In the genomic region with DNA sequence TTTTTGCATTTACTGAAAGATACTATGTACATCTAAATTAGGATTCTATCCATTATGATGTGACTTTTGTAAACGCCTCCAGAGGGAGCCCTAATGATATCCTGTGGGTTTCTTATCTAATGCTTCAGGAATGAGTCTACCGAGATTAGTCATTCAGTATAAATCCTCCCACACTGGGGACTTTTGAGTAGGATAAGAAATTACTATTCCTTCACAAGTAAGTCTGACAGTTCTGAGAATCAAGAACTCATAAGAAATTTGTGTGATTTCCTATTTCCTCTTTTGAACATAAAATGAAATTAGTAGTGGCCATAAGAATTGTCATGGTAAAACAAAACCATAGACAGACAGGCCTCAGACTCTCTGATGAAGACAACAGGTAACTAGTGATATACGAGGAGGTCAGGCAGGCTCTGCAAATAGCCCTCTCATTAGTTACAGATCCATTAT, we compare ENCODE assay signal across 9 cellular contexts. TPM values are rescaled to one million over a fixed set of nuclear protein-coding genes. Genes with fewer than 3 reads are reported as not detected.
A peak's percentile ranks its signal among the peaks of the same experiment; 100 is the strongest.
DNase-seq lines count a peak whose midpoint lies in the region; ATAC-seq and TF ChIP-seq lines count a peak whose summit lies in the region.
"Had no signal": no experiment of that assay in that cellular context is flagged by ENCODE, and none has a peak within 500 bp of the region (broad histone marks: within the 10 kb centered on the region; RNA-seq: fewer than 3 reads in every experiment).

No MANE protein-coding gene starts in this region.

- DNase-seq in GM04504 (ENCODE audit: low read depth) (peak; percentile 10), OCI-M1 (lab: John Stamatoyannopoulos, UW) (peak; percentile 92), fibroblast of mammary gland (ENCODE audit: low read depth) (peak; percentile 67), prostate gland (ENCODE audit: low spot score) (peak; percentile 5), UCSD-AML1 (lab: John Stamatoyannopoulos, UW; ENCODE audit: unreplicated experiment) (no peak), vagina (ENCODE audit: extremely low spot score in 2 of 2) (no peak), NCI-H345 (lab: John Stamatoyannopoulos, UW) (no peak)

- TF ChIP-seq POLR2A in prostate gland (IDR thresholded peaks at IDR 0.05): no peak
- TF ChIP-seq POLR2A in vagina (IDR thresholded peaks at IDR 0.05): no peak

- peak; percentile 41 for TF ChIP-seq CTCF in fibroblast of mammary gland (conservative IDR thresholded peaks at IDR 0.05; ENCODE audit: control insufficient read depth, insufficient read depth, low read depth, low read length)
- peak in 3 of 4 experiments; percentile 30 to 37 (median 31) for TF ChIP-seq CTCF in prostate gland (IDR thresholded peaks at IDR 0.05)
- no peak for TF ChIP-seq CTCF in vagina (IDR thresholded peaks at IDR 0.05)

- H3K36me3 ChIP-seq in prostate gland (no peaks in the 10 kb centered on the region), vagina (no peaks in the 10 kb centered on the region)

- H3K9me3 ChIP-seq in prostate gland (no peaks in the 10 kb centered on the region), vagina (no peaks in the 10 kb centered on the region)

- intact Hi-C loops in prostate gland (cut with DNase I): no loop called here
- intact Hi-C loops in vagina (cut with DNase I): no loop called here

- WGBS in prostate gland: 8% methylated on average over 3 of the region's 3 CpGs

- peak; percentile 80 for ATAC-seq in HG02642 (IDR thresholded peaks at IDR 0.05; ENCODE audit: poor library complexity, unreplicated experiment)

- H3K27me3 ChIP-seq in prostate gland (replicated peaks; ENCODE audit: insufficient read depth) (no peaks in the 10 kb centered on the region), vagina (no peaks in the 10 kb centered on the region)

- no peak overlapping the region for H3K4me3 ChIP-seq in fibroblast of mammary gland (ENCODE audit: control insufficient read depth, low read depth, low read length)
- no peak overlapping the region for H3K4me3 ChIP-seq in prostate gland
- no peak overlapping the region for H3K4me3 ChIP-seq in vagina
- H3K4me3 ChIP-seq: skin epidermis had no signal

- H3K4me1 ChIP-seq in prostate gland (replicated peaks): no peaks in the 10 kb centered on the region
- H3K4me1 ChIP-seq in vagina: no peaks in the 10 kb centered on the region

- H3K27ac ChIP-seq in prostate gland (no peak overlapping the region), vagina (no peak overlapping the region)
- H3K27ac ChIP-seq: skin epidermis had no signal

RNA-seq across cellular contexts. Expression of gene OR5M1, which starts 10.0 kb away (rescaled TPM):
- not detected for total RNA-seq in prostate gland
- not detected for total RNA-seq in vagina

RNA-seq across cellular contexts. Expression of gene OR5AP2, which starts 17.6 kb away (rescaled TPM):
- total RNA-seq in prostate gland: not detected
- not detected for total RNA-seq in vagina

RNA-seq across cellular contexts. Expression of gene OR5AR1, which starts 38.8 kb away (rescaled TPM):
- total RNA-seq in prostate gland (not detected), vagina (not detected)

RNA-seq across cellular contexts. Expression of gene OR5M10, which starts 47.2 kb away (rescaled TPM):
- not detected for total RNA-seq in prostate gland
- total RNA-seq in vagina: not detected

Comparison
In these comparisons a context has a peak if more than half of its experiments do, and no peak if none do; other contexts are left out.
1. DNase-seq: peak in GM04504 (single experiment), OCI-M1 (single experiment), fibroblast of mammary gland (single experiment) and prostate gland (single experiment); none in UCSD-AML1 (single experiment), vagina (0 of 2) and NCI-H345 (single experiment).
2. CTCF ChIP-seq: peak in fibroblast of mammary gland (single experiment) and prostate gland (3 of 4); none in vagina (0 of 3).